Comparison of ENCODE assay signal across 1 cellular context in the genomic region with DNA sequence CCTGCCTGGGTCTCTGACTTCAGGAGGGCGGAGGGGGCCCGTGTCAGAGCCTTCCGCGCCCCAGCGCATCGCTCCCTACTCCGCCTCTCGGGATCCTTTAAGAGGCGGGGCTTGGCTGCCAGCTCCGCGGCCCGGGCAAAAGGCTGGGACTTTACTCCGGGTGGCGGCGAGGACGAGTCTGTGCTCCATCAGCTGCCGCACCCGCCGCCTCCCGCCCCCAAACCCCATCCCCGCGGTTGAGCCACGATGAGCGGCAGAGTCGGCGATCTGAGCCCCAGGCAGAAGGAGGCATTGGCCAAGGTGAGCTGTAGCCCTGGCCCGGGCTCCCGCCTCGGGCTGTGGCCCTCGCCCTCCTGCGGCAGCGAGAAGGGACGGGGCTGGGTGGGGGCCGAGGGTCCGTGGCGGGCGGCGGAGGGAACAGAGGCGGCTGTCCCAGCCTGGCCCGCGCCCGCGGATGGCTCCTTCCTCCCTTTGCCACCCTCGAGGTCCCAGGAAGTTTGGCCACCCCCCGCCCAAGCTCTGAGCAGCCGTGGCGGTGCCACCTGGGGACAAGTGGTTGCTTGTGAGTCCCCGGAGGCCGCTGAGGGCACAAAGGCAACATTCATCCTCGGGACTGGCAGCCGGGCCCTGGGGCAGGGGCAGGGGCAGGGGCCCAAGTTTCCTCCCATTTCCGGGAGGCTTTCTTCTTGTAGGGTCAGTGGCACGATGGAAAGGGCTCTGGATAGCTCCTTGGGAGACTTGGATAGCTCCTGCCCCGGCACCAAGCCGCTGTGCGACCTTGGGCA.
TF ChIP-seq lines count a peak whose summit lies in the region.

Gene SEC14L2, plus strand, starts transcription at position 148 of the 785 bp plus-strand sequence. Its CDS starts 99 bp downstream, at position 247.

TF ChIP-seq in HepG2, 621 proteins besides CTCF, POLR2A, EP300 and RAD21 (continued from another document and continues in another):
- TF ChIP-seq, protein P1, sequence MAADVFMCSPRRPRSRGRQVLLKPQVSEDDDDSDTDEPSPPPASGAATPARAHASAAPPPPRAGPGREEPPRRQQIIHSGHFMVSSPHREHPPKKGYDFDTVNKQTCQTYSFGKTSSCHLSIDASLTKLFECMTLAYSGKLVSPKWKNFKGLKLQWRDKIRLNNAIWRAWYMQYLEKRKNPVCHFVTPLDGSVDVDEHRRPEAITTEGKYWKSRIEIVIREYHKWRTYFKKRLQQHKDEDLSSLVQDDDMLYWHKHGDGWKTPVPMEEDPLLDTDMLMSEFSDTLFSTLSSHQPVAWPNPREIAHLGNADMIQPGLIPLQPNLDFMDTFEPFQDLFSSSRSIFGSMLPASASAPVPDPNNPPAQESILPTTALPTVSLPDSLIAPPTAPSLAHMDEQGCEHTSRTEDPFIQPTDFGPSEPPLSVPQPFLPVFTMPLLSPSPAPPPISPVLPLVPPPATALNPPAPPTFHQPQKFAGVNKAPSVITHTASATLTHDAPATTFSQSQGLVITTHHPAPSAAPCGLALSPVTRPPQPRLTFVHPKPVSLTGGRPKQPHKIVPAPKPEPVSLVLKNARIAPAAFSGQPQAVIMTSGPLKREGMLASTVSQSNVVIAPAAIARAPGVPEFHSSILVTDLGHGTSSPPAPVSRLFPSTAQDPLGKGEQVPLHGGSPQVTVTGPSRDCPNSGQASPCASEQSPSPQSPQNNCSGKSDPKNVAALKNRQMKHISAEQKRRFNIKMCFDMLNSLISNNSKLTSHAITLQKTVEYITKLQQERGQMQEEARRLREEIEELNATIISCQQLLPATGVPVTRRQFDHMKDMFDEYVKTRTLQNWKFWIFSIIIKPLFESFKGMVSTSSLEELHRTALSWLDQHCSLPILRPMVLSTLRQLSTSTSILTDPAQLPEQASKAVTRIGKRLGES (CRISPR knock-in tag; IDR thresholded peaks at IDR 0.05; ENCODE audit: borderline replicate concordance) = no peak
- TF ChIP-seq, protein P2, sequence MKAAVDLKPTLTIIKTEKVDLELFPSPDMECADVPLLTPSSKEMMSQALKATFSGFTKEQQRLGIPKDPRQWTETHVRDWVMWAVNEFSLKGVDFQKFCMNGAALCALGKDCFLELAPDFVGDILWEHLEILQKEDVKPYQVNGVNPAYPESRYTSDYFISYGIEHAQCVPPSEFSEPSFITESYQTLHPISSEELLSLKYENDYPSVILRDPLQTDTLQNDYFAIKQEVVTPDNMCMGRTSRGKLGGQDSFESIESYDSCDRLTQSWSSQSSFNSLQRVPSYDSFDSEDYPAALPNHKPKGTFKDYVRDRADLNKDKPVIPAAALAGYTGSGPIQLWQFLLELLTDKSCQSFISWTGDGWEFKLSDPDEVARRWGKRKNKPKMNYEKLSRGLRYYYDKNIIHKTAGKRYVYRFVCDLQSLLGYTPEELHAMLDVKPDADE (CRISPR knock-in tag; IDR thresholded peaks at IDR 0.05) = no peak
- TF ChIP-seq NR2F2 (IDR thresholded peaks at IDR 0.05; ENCODE audit: borderline replicate concordance, low read depth) = no peak
- TF ChIP-seq ZMYM2 (CRISPR knock-in tag; IDR thresholded peaks at IDR 0.05) = no peak
- TF ChIP-seq, protein P3, sequence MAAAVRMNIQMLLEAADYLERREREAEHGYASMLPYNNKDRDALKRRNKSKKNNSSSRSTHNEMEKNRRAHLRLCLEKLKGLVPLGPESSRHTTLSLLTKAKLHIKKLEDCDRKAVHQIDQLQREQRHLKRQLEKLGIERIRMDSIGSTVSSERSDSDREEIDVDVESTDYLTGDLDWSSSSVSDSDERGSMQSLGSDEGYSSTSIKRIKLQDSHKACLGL (CRISPR knock-in tag; IDR thresholded peaks at IDR 0.05) = peak; percentile 43; the same call in 1 of the 2 replicates
- no peak for TF ChIP-seq KDM5B (CRISPR knock-in tag; IDR thresholded peaks at IDR 0.05; ENCODE audit: borderline replicate concordance)
- TF ChIP-seq ZNF549 (CRISPR knock-in tag; IDR thresholded peaks at IDR 0.05) = no peak
- TF ChIP-seq, protein P4, sequence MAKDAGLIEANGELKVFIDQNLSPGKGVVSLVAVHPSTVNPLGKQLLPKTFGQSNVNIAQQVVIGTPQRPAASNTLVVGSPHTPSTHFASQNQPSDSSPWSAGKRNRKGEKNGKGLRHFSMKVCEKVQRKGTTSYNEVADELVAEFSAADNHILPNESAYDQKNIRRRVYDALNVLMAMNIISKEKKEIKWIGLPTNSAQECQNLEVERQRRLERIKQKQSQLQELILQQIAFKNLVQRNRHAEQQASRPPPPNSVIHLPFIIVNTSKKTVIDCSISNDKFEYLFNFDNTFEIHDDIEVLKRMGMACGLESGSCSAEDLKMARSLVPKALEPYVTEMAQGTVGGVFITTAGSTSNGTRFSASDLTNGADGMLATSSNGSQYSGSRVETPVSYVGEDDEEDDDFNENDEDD (CRISPR knock-in tag; IDR thresholded peaks at IDR 0.05; ENCODE audit: borderline replicate concordance) = 0 out of 2 replicates have a peak, but pooled peaks have one; percentile 13
- TF ChIP-seq, protein P5, sequence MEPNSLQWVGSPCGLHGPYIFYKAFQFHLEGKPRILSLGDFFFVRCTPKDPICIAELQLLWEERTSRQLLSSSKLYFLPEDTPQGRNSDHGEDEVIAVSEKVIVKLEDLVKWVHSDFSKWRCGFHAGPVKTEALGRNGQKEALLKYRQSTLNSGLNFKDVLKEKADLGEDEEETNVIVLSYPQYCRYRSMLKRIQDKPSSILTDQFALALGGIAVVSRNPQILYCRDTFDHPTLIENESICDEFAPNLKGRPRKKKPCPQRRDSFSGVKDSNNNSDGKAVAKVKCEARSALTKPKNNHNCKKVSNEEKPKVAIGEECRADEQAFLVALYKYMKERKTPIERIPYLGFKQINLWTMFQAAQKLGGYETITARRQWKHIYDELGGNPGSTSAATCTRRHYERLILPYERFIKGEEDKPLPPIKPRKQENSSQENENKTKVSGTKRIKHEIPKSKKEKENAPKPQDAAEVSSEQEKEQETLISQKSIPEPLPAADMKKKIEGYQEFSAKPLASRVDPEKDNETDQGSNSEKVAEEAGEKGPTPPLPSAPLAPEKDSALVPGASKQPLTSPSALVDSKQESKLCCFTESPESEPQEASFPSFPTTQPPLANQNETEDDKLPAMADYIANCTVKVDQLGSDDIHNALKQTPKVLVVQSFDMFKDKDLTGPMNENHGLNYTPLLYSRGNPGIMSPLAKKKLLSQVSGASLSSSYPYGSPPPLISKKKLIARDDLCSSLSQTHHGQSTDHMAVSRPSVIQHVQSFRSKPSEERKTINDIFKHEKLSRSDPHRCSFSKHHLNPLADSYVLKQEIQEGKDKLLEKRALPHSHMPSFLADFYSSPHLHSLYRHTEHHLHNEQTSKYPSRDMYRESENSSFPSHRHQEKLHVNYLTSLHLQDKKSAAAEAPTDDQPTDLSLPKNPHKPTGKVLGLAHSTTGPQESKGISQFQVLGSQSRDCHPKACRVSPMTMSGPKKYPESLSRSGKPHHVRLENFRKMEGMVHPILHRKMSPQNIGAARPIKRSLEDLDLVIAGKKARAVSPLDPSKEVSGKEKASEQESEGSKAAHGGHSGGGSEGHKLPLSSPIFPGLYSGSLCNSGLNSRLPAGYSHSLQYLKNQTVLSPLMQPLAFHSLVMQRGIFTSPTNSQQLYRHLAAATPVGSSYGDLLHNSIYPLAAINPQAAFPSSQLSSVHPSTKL (CRISPR knock-in tag; IDR thresholded peaks at IDR 0.05) = no peak
- TF ChIP-seq SPEN (CRISPR knock-in tag; IDR thresholded peaks at IDR 0.05; ENCODE audit: low read depth) = no peak
- TF ChIP-seq RFXANK (CRISPR knock-in tag; IDR thresholded peaks at IDR 0.05) = no peak
- no peak for TF ChIP-seq KDM6A (CRISPR knock-in tag; IDR thresholded peaks at IDR 0.05; ENCODE audit: low read depth)
- TF ChIP-seq RBFOX2 (IDR thresholded peaks at IDR 0.05; ENCODE audit: low read depth, low read length) = peak; percentile 75
- no peak for TF ChIP-seq ZNF143 (CRISPR knock-in tag; IDR thresholded peaks at IDR 0.05)
- no peak for TF ChIP-seq CREB1 (IDR thresholded peaks at IDR 0.05)
- TF ChIP-seq CREB1 (CRISPR knock-in tag; IDR thresholded peaks at IDR 0.05) = no peak
- TF ChIP-seq EHMT2 (IDR thresholded peaks at IDR 0.05; ENCODE audit: borderline replicate concordance, low read depth, low read length) = no peak
- TF ChIP-seq KLF11 (CRISPR knock-in tag; IDR thresholded peaks at IDR 0.05) = no peak
- TF ChIP-seq ZKSCAN5 (CRISPR knock-in tag; IDR thresholded peaks at IDR 0.05) = no peak
- no peak for TF ChIP-seq ZEB1 (IDR thresholded peaks at IDR 0.05; ENCODE audit: insufficient replicate concordance, low read depth)
- TF ChIP-seq ZNF891 (CRISPR knock-in tag; IDR thresholded peaks at IDR 0.05) = no peak
- TF ChIP-seq ZNF451 (CRISPR knock-in tag; IDR thresholded peaks at IDR 0.05) = no peak
- no peak for TF ChIP-seq ZBTB8A (CRISPR knock-in tag; IDR thresholded peaks at IDR 0.05; ENCODE audit: borderline replicate concordance, low read depth)
- no peak for TF ChIP-seq ZNF589 (CRISPR knock-in tag; conservative IDR thresholded peaks at IDR 0.05)
- TF ChIP-seq MAZ (IDR thresholded peaks at IDR 0.05; ENCODE audit: borderline replicate concordance, low read depth, low read length) = no peak
- peak; percentile 33; the same call in 1 of the 2 replicates for TF ChIP-seq MAZ (CRISPR knock-in tag; IDR thresholded peaks at IDR 0.05; ENCODE audit: low read depth)
- TF ChIP-seq RBM39 (IDR thresholded peaks at IDR 0.05; ENCODE audit: low read depth, low read length, poor library complexity, severe bottlenecking) = no peak
- TF ChIP-seq, protein P6, sequence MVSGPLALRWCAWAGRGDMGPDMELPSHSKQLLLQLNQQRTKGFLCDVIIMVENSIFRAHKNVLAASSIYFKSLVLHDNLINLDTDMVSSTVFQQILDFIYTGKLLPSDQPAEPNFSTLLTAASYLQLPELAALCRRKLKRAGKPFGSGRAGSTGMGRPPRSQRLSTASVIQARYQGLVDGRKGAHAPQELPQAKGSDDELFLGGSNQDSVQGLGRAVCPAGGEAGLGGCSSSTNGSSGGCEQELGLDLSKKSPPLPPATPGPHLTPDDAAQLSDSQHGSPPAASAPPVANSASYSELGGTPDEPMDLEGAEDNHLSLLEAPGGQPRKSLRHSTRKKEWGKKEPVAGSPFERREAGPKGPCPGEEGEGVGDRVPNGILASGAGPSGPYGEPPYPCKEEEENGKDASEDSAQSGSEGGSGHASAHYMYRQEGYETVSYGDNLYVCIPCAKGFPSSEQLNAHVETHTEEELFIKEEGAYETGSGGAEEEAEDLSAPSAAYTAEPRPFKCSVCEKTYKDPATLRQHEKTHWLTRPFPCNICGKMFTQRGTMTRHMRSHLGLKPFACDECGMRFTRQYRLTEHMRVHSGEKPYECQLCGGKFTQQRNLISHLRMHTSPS (CRISPR knock-in tag; IDR thresholded peaks at IDR 0.05; ENCODE audit: low read depth) = peak; percentile 33; the same call in 1 of the 2 replicates
- peak; percentile 48; the same call in 1 of the 2 replicates for TF ChIP-seq POLR2G (IDR thresholded peaks at IDR 0.05; ENCODE audit: low read depth, low read length)
- TF ChIP-seq, protein P7, sequence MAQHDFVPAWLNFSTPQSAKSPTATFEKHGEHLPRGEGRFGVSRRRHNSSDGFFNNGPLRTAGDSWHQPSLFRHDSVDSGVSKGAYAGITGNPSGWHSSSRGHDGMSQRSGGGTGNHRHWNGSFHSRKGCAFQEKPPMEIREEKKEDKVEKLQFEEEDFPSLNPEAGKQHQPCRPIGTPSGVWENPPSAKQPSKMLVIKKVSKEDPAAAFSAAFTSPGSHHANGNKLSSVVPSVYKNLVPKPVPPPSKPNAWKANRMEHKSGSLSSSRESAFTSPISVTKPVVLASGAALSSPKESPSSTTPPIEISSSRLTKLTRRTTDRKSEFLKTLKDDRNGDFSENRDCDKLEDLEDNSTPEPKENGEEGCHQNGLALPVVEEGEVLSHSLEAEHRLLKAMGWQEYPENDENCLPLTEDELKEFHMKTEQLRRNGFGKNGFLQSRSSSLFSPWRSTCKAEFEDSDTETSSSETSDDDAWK (CRISPR knock-in tag; IDR thresholded peaks at IDR 0.05) = no peak
- TF ChIP-seq, protein P8, sequence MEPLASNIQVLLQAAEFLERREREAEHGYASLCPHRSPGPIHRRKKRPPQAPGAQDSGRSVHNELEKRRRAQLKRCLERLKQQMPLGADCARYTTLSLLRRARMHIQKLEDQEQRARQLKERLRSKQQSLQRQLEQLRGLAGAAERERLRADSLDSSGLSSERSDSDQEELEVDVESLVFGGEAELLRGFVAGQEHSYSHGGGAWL (CRISPR knock-in tag; IDR thresholded peaks at IDR 0.05) = no peak; the same call in 1 of the 2 replicates
- peak; percentile 58; the same call in 1 of the 2 replicates for TF ChIP-seq ZFY (CRISPR knock-in tag; IDR thresholded peaks at IDR 0.05)
- no peak for TF ChIP-seq SKIL (CRISPR knock-in tag; IDR thresholded peaks at IDR 0.05; ENCODE audit: borderline replicate concordance)
- no peak for TF ChIP-seq ZNF44 (CRISPR knock-in tag; IDR thresholded peaks at IDR 0.05)
- TF ChIP-seq XBP1 (CRISPR knock-in tag; IDR thresholded peaks at IDR 0.05) = no peak
- TF ChIP-seq, protein P9, sequence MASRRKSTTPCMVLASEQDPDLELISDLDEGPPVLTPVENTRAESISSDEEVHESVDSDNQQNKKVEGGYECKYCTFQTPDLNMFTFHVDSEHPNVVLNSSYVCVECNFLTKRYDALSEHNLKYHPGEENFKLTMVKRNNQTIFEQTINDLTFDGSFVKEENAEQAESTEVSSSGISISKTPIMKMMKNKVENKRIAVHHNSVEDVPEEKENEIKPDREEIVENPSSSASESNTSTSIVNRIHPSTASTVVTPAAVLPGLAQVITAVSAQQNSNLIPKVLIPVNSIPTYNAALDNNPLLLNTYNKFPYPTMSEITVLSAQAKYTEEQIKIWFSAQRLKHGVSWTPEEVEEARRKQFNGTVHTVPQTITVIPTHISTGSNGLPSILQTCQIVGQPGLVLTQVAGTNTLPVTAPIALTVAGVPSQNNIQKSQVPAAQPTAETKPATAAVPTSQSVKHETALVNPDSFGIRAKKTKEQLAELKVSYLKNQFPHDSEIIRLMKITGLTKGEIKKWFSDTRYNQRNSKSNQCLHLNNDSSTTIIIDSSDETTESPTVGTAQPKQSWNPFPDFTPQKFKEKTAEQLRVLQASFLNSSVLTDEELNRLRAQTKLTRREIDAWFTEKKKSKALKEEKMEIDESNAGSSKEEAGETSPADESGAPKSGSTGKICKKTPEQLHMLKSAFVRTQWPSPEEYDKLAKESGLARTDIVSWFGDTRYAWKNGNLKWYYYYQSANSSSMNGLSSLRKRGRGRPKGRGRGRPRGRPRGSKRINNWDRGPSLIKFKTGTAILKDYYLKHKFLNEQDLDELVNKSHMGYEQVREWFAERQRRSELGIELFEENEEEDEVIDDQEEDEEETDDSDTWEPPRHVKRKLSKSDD (CRISPR knock-in tag; IDR thresholded peaks at IDR 0.05; ENCODE audit: low read depth) = no peak
- peak; percentile 47; the same call in 1 of the 2 replicates for TF ChIP-seq POLR2AphosphoS5 (IDR thresholded peaks at IDR 0.05; ENCODE audit: low read depth, low read length)
- no peak for TF ChIP-seq ZSCAN25 (CRISPR knock-in tag; IDR thresholded peaks at IDR 0.05)
